2 cellular contexts compared by ENCODE assay signal in the genomic region with DNA sequence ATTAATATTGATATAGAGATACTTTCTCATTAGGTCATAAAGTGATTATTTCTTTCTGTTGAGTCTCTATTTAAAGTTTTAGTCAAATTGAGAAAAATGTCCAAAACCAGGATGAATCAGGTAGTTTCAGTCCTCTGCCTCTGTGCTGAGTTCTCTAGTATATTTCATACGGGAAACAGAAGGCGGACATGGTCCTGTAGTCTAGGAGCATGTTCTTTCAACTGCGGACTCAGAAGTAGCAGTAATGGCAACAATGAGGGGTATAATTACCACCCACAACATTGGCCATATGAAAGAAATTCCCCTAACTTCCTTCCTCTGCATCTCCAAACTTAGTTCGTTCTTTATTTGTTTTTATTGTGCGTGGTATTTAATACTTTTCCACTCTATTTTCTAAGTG.
TF ChIP-seq lines count a peak whose summit lies in the region.

No MANE protein-coding gene starts in this region.

TF ChIP-seq in HCT116, 20 proteins besides CTCF, POLR2A, EP300 and RAD21:
- TF ChIP-seq SIN3A (IDR thresholded peaks at IDR 0.05; ENCODE audit: low read depth) = no peak
- TF ChIP-seq TCF7L2 (IDR thresholded peaks at IDR 0.05; ENCODE audit: borderline replicate concordance, extremely low read depth, insufficient read depth, insufficient read length) = no peak
- no peak for TF ChIP-seq ELF1 (IDR thresholded peaks at IDR 0.05; ENCODE audit: borderline replicate concordance, low read depth)
- no peak for TF ChIP-seq EZH2 (IDR thresholded peaks at IDR 0.05)
- TF ChIP-seq, protein P1, sequence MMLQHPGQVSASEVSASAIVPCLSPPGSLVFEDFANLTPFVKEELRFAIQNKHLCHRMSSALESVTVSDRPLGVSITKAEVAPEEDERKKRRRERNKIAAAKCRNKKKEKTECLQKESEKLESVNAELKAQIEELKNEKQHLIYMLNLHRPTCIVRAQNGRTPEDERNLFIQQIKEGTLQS (IDR thresholded peaks at IDR 0.05) = no peak
- TF ChIP-seq POLR2AphosphoS5 (IDR thresholded peaks at IDR 0.05; ENCODE audit: low read depth, low read length) = no peak
- no peak for TF ChIP-seq EZH2phosphoT487 (IDR thresholded peaks at IDR 0.05; ENCODE audit: borderline replicate concordance)
- TF ChIP-seq FOSL1 (IDR thresholded peaks at IDR 0.05; ENCODE audit: low read depth) = no peak
- TF ChIP-seq ZNF274 (IDR thresholded peaks at IDR 0.05; ENCODE audit: low read depth, low read length) = no peak
- TF ChIP-seq, protein P2, sequence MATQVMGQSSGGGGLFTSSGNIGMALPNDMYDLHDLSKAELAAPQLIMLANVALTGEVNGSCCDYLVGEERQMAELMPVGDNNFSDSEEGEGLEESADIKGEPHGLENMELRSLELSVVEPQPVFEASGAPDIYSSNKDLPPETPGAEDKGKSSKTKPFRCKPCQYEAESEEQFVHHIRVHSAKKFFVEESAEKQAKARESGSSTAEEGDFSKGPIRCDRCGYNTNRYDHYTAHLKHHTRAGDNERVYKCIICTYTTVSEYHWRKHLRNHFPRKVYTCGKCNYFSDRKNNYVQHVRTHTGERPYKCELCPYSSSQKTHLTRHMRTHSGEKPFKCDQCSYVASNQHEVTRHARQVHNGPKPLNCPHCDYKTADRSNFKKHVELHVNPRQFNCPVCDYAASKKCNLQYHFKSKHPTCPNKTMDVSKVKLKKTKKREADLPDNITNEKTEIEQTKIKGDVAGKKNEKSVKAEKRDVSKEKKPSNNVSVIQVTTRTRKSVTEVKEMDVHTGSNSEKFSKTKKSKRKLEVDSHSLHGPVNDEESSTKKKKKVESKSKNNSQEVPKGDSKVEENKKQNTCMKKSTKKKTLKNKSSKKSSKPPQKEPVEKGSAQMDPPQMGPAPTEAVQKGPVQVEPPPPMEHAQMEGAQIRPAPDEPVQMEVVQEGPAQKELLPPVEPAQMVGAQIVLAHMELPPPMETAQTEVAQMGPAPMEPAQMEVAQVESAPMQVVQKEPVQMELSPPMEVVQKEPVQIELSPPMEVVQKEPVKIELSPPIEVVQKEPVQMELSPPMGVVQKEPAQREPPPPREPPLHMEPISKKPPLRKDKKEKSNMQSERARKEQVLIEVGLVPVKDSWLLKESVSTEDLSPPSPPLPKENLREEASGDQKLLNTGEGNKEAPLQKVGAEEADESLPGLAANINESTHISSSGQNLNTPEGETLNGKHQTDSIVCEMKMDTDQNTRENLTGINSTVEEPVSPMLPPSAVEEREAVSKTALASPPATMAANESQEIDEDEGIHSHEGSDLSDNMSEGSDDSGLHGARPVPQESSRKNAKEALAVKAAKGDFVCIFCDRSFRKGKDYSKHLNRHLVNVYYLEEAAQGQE (IDR thresholded peaks at IDR 0.05; ENCODE audit: low read depth) = no peak
- TF ChIP-seq SP1 (IDR thresholded peaks at IDR 0.05; ENCODE audit: low read depth) = no peak
- TF ChIP-seq, protein P3, sequence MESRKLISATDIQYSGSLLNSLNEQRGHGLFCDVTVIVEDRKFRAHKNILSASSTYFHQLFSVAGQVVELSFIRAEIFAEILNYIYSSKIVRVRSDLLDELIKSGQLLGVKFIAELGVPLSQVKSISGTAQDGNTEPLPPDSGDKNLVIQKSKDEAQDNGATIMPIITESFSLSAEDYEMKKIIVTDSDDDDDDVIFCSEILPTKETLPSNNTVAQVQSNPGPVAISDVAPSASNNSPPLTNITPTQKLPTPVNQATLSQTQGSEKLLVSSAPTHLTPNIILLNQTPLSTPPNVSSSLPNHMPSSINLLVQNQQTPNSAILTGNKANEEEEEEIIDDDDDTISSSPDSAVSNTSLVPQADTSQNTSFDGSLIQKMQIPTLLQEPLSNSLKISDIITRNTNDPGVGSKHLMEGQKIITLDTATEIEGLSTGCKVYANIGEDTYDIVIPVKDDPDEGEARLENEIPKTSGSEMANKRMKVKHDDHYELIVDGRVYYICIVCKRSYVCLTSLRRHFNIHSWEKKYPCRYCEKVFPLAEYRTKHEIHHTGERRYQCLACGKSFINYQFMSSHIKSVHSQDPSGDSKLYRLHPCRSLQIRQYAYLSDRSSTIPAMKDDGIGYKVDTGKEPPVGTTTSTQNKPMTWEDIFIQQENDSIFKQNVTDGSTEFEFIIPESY (IDR thresholded peaks at IDR 0.05; ENCODE audit: extremely low read depth, insufficient replicate concordance, low read length) = no peak
- no peak for TF ChIP-seq SRF (IDR thresholded peaks at IDR 0.05; ENCODE audit: low read depth)
- TF ChIP-seq CBX3 (IDR thresholded peaks at IDR 0.05; ENCODE audit: low read depth) = no peak
- TF ChIP-seq CEBPB (IDR thresholded peaks at IDR 0.05; ENCODE audit: low read depth) = no peak
- no peak for TF ChIP-seq JUND (IDR thresholded peaks at IDR 0.05)
- TF ChIP-seq, protein P4, sequence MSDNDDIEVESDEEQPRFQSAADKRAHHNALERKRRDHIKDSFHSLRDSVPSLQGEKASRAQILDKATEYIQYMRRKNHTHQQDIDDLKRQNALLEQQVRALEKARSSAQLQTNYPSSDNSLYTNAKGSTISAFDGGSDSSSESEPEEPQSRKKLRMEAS (IDR thresholded peaks at IDR 0.05) = no peak
- TF ChIP-seq EGR1 (IDR thresholded peaks at IDR 0.05; ENCODE audit: low read depth) = no peak
- TF ChIP-seq ZFX (IDR thresholded peaks at IDR 0.05) = no peak

TF ChIP-seq in GM12878, 131 proteins besides CTCF, POLR2A, EP300 and RAD21:
- no peak for TF ChIP-seq MTA2 (IDR thresholded peaks at IDR 0.05; ENCODE audit: low read depth)
- peak; percentile 44; the same call in 1 of the 2 replicates for TF ChIP-seq NFXL1 (IDR thresholded peaks at IDR 0.05; ENCODE audit: borderline replicate concordance)
- 0 out of 4 replicates have a peak, but pooled peaks of 1 of the 2 experiments have one; percentile 66 for TF ChIP-seq ETV6 (conservative IDR thresholded peaks at IDR 0.05 in 1 of 2, IDR thresholded peaks at IDR 0.05 in 1 of 2; ENCODE audit: borderline replicate concordance in 1 of 2, low read depth in 1 of 2)
